ENCODE assay signal across 9 cellular contexts in the genomic region with DNA sequence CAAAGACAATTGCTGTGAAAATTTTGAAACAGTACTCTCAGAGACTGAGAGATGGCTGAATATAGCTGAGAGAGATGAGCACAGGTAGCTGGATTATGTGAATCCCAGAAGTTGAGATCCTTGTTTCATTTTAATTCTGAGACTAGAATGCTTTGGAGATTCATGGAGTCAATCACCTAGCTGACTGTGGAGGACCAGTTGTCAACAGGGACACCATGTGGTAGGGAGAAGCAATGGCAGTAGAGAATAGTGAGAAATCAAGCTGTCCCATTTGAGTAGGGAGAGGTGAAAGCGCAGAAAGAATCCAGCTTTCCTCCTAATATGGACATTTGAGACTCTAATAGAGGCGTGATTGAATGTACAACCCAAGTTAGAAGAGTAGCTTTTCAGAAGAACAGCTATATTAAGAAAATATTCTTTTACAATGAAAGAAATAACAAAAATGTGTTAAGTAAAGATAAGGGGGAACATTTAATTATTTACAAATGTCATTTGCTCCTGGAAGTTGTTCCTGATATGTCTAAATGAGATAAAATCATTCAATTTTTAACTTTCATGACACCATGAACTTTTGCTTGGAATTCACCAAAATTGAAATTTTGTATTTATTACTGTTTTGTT. TPM values are rescaled to one million over a fixed set of nuclear protein-coding genes. Genes with fewer than 3 reads are reported as not detected.
A peak's percentile ranks its signal among the peaks of the same experiment; 100 is the strongest.
DNase-seq lines count a peak whose midpoint lies in the region; ATAC-seq, FAIRE-seq and TF ChIP-seq lines count a peak whose summit lies in the region.
"Had no signal": no experiment of that assay in that cellular context is flagged by ENCODE, and none has a peak within 500 bp of the region (broad histone marks: within the 10 kb centered on the region; RNA-seq: fewer than 3 reads in every experiment).

No MANE protein-coding gene starts in this region.

- H3K4me3 Mint-ChIP-seq in Calu3 (ENCODE audit: low read depth, unreplicated experiment) (no peak overlapping the region), nephron (no peak overlapping the region)
- no peak overlapping the region for H3K4me3 Mint-ChIP-seq in activated T-helper 1 cell treated with anti-CD3 and anti-CD28 coated beads, Interleukin-12 subunit alpha, Interleukin-12 subunit beta, Interleukin-2, Interleukin-4 antibody, amounts not matched to agents 30 ng/mL and 10 ng/mL and 1 ng/mL, durations not matched to agents 14 hours and 24 hours and 36 hours
- H3K4me3 Mint-ChIP-seq: naive B cell had no signal

- ATAC-seq in GM19328 (IDR thresholded peaks at IDR 0.05; ENCODE audit: unreplicated experiment) (peak; percentile 55), HG03521 (IDR thresholded peaks at IDR 0.05; ENCODE audit: unreplicated experiment) (peak; percentile 58)

- H3K9me3 ChIP-seq in OCI-LY7 (ENCODE audit: low read length) (no peaks in the 10 kb centered on the region), endothelial cell of umbilical vein (replicated peaks; ENCODE audit: control insufficient read depth, insufficient read depth, low read length) (no peaks in the 10 kb centered on the region)

- H3K4me1 Mint-ChIP-seq in Calu3 (ENCODE audit: low read depth, unreplicated experiment) (peaks cover 23% of the 10 kb centered on the region), nephron (no peaks in the 10 kb centered on the region)
- no peaks in the 10 kb centered on the region for H3K4me1 Mint-ChIP-seq in activated T-helper 1 cell treated with anti-CD3 and anti-CD28 coated beads, Interleukin-12 subunit alpha, Interleukin-12 subunit beta, Interleukin-2, Interleukin-4 antibody, amounts not matched to agents 30 ng/mL and 10 ng/mL and 1 ng/mL, durations not matched to agents 14 hours and 24 hours and 36 hours (ENCODE audit: low read depth)
- H3K4me1 Mint-ChIP-seq: naive B cell had no signal

- H2AFZ ChIP-seq in OCI-LY7 (ENCODE audit: low read length) (no peak overlapping the region), endothelial cell of umbilical vein (ENCODE audit: low read depth, low read length) (peak overlapping the region; percentile 40)

- POLR2A ChIA-PET in OCI-LY7 (lab: Charles Lee) (interaction anchor here (0.6 kb wide), 1 partner anchor 20 kb away, joined by 3 read pairs; no protein-coding TSS in a partner anchor), endothelial cell of umbilical vein (lab: Charles Lee) (no interaction called here)

- H3K9me1 ChIP-seq in endothelial cell of umbilical vein (replicated peaks; ENCODE audit: control insufficient read depth, extremely low read depth, insufficient read depth, low read length): no peaks in the 10 kb centered on the region

- H3K9me2 ChIP-seq in OCI-LY7 (ENCODE audit: insufficient read depth, low read length): no peaks in the 10 kb centered on the region

- H3K4me1 ChIP-seq in OCI-LY7 (ENCODE audit: insufficient read depth, low read length, poor library complexity, severe bottlenecking): no peaks in the 10 kb centered on the region
- no peaks in the 10 kb centered on the region for H3K4me1 ChIP-seq in endothelial cell of umbilical vein (ENCODE audit: control insufficient read depth, extremely low read depth, insufficient read depth, low read length)

- peak; percentile 25 for TF ChIP-seq CTCF in Calu3 (IDR thresholded peaks at IDR 0.05; ENCODE audit: unreplicated experiment)
- TF ChIP-seq CTCF in OCI-LY7 (conservative IDR thresholded peaks at IDR 0.05; ENCODE audit: low read length): peak; percentile 65
- peak; percentile 72 to 77 for TF ChIP-seq CTCF in endothelial cell of umbilical vein (IDR thresholded peaks at IDR 0.05; ENCODE audit: extremely low read depth in 1 of 2, insufficient read depth in 1 of 2, low read depth in 1 of 2, low read length in 2 of 2)
- peak; percentile 73 to 78 (median 75) for TF ChIP-seq CTCF in nephron (IDR thresholded peaks at IDR 0.05; ENCODE audit: unreplicated experiment in 3 of 3)

- no peaks in the 10 kb centered on the region for H3K27me3 ChIP-seq in endothelial cell of umbilical vein (ENCODE audit: control insufficient read depth in 2 of 2, insufficient read depth in 2 of 2, low read length in 2 of 2)

- no peaks in the 10 kb centered on the region for H3K27me3 Mint-ChIP-seq in Calu3 (ENCODE audit: unreplicated experiment)
- H3K27me3 Mint-ChIP-seq in nephron (ENCODE audit: low read depth): no peaks in the 10 kb centered on the region
- H3K27me3 Mint-ChIP-seq in activated T-helper 1 cell treated with anti-CD3 and anti-CD28 coated beads, Interleukin-12 subunit alpha, Interleukin-12 subunit beta, Interleukin-2, Interleukin-4 antibody, amounts not matched to agents 30 ng/mL and 10 ng/mL and 1 ng/mL, durations not matched to agents 14 hours and 24 hours and 36 hours (ENCODE audit: insufficient read depth): no peaks in the 10 kb centered on the region
- H3K27me3 Mint-ChIP-seq: naive B cell had no signal

- intact Hi-C loops in Calu3 (cut with micrococcal nuclease; ENCODE audit: unreplicated experiment): loop anchor here (1.0 to 10.0 kb wide), 6 partner anchors 62 to 932 kb away; no protein-coding TSS in a partner anchor
- intact Hi-C loops in OCI-LY7 (cut with micrococcal nuclease; ENCODE audit: unreplicated experiment): no loop called here
- intact Hi-C loops in endothelial cell of umbilical vein (cut with micrococcal nuclease): loop anchor here (1.0 to 10.0 kb wide), 10 partner anchors 62 to 1091 kb away; a partner anchor contains a TSS
- intact Hi-C loops in activated T-helper 1 cell treated with anti-CD3 and anti-CD28 coated beads, Interleukin-12 subunit alpha, Interleukin-12 subunit beta, Interleukin-2, Interleukin-4 antibody, amounts not matched to agents 30 ng/mL and 10 ng/mL and 1 ng/mL, durations not matched to agents 14 hours and 24 hours and 36 hours (cut with micrococcal nuclease): no loop called here

- H3K9me3 Mint-ChIP-seq in Calu3 (ENCODE audit: low read depth, unreplicated experiment) (no peaks in the 10 kb centered on the region), nephron (no peaks in the 10 kb centered on the region)
- H3K9me3 Mint-ChIP-seq in activated T-helper 1 cell treated with anti-CD3 and anti-CD28 coated beads, Interleukin-12 subunit alpha, Interleukin-12 subunit beta, Interleukin-2, Interleukin-4 antibody, amounts not matched to agents 30 ng/mL and 10 ng/mL and 1 ng/mL, durations not matched to agents 14 hours and 24 hours and 36 hours: no peaks in the 10 kb centered on the region
- H3K9me3 Mint-ChIP-seq: naive B cell had no signal

- BruUV-seq in Calu3 (replicated peaks; lab: Mats Ljungman, UMichigan) (no TSS peak), OCI-LY7 (replicated peaks; lab: Mats Ljungman, UMichigan) (no TSS peak), endothelial cell of umbilical vein (replicated peaks; lab: Mats Ljungman, UMichigan) (no TSS peak)

- no peak overlapping the region for H3K4me2 ChIP-seq in OCI-LY7 (ENCODE audit: low read length)
- no peak overlapping the region for H3K4me2 ChIP-seq in endothelial cell of umbilical vein (ENCODE audit: insufficient read depth, low read length)

- H3K79me2 ChIP-seq in OCI-LY7 (ENCODE audit: insufficient read depth, low read depth, low read length) (no peaks in the 10 kb centered on the region), endothelial cell of umbilical vein (ENCODE audit: control insufficient read depth, insufficient read depth, low read length) (no peaks in the 10 kb centered on the region)

- H3K36me3 Mint-ChIP-seq in Calu3 (ENCODE audit: insufficient read depth, unreplicated experiment) (no peaks in the 10 kb centered on the region), nephron (ENCODE audit: low read depth) (no peaks in the 10 kb centered on the region)
- no peaks in the 10 kb centered on the region for H3K36me3 Mint-ChIP-seq in activated T-helper 1 cell treated with anti-CD3 and anti-CD28 coated beads, Interleukin-12 subunit alpha, Interleukin-12 subunit beta, Interleukin-2, Interleukin-4 antibody, amounts not matched to agents 30 ng/mL and 10 ng/mL and 1 ng/mL, durations not matched to agents 14 hours and 24 hours and 36 hours (ENCODE audit: low read depth)
- H3K36me3 Mint-ChIP-seq: naive B cell had no signal

- TF ChIP-seq POLR2A in endothelial cell of umbilical vein (IDR thresholded peaks at IDR 0.05; ENCODE audit: low read depth, low read length): no peak

- DNase-seq in Calu3 (peak; percentile 43), OCI-LY7 (ENCODE audit: low spot score) (peak; percentile 7), endothelial cell of umbilical vein (ENCODE audit: low read depth, low spot score) (peak; percentile 71)
- DNase-seq in activated T-helper 1 cell treated with anti-CD3 and anti-CD28 coated beads, Interleukin-12 subunit alpha, Interleukin-12 subunit beta, Interleukin-2, Interleukin-4 antibody, amounts not matched to agents 30 ng/mL and 10 ng/mL and 1 ng/mL, durations not matched to agents 14 hours and 24 hours and 36 hours (ENCODE audit: low spot score): no peak
- DNase-seq in activated CD4-positive, alpha-beta T cell treated with anti-CD3 and anti-CD28 coated beads for 4 hours: no peak
- DNase-seq: naive B cell had no signal

- no peaks in the 10 kb centered on the region for H4K20me1 ChIP-seq in OCI-LY7 (ENCODE audit: insufficient read depth, low read length)
- no peaks in the 10 kb centered on the region for H4K20me1 ChIP-seq in endothelial cell of umbilical vein (replicated peaks; ENCODE audit: control insufficient read depth, extremely low read depth, insufficient read depth, low read length)

- H3K4me3 ChIP-seq in OCI-LY7 (ENCODE audit: low read depth, low read length, poor library complexity, severe bottlenecking): no peak overlapping the region
- H3K4me3 ChIP-seq in endothelial cell of umbilical vein (replicated peaks in 1 of 3; ENCODE audit: insufficient read depth in 1 of 3, low read depth in 1 of 3, low read length in 3 of 3): no peak overlapping the region

- H3K9ac ChIP-seq in endothelial cell of umbilical vein (replicated peaks; ENCODE audit: extremely low read depth, insufficient read depth, low read length): no peak overlapping the region

- no peak overlapping the region for H3K27ac Mint-ChIP-seq in Calu3 (ENCODE audit: unreplicated experiment)
- H3K27ac Mint-ChIP-seq in nephron: no peak overlapping the region
- H3K27ac Mint-ChIP-seq in activated T-helper 1 cell treated with anti-CD3 and anti-CD28 coated beads, Interleukin-12 subunit alpha, Interleukin-12 subunit beta, Interleukin-2, Interleukin-4 antibody, amounts not matched to agents 30 ng/mL and 10 ng/mL and 1 ng/mL, durations not matched to agents 14 hours and 24 hours and 36 hours: no peak overlapping the region
- H3K27ac Mint-ChIP-seq: naive B cell had no signal

- H3K36me3 ChIP-seq in OCI-LY7 (ENCODE audit: insufficient read depth, low read length) (no peaks in the 10 kb centered on the region), endothelial cell of umbilical vein (ENCODE audit: control insufficient read depth in 2 of 2, extremely low read depth in 1 of 2, insufficient read depth in 2 of 2, low read length in 2 of 2) (no peaks in the 10 kb centered on the region)

- dilution Hi-C loops in endothelial cell of umbilical vein (cut with MboI; ENCODE audit: extremely low pct_ligation_motif_present, low sequenced_read_pairs): no loop called here

- no peak overlapping the region for H3K27ac ChIP-seq in OCI-LY7 (ENCODE audit: low read depth, low read length, poor library complexity, severe bottlenecking)
- H3K27ac ChIP-seq in endothelial cell of umbilical vein (ENCODE audit: insufficient read depth, low read depth, low read length): no peak overlapping the region

- peak; percentile 97 for FAIRE-seq in endothelial cell of umbilical vein (lab: Jason Lieb, UNC)

- CTCF ChIA-PET in Calu3 (lab: Charles Lee) (interaction anchor here (0.6 to 1.4 kb wide), 13 partner anchors 11 to 570 kb away, joined by 3 to 16 read pairs (median 4); a partner anchor contains a TSS), OCI-LY7 (lab: Charles Lee; ENCODE audit: unreplicated experiment) (interaction anchor here (0.9 kb wide), 1 partner anchor 11 kb away, joined by 3 read pairs; no protein-coding TSS in a partner anchor), endothelial cell of umbilical vein (lab: Charles Lee) (interaction anchor here (0.6 to 3.7 kb wide), 61 partner anchors 9 to 1641 kb away, joined by 3 to 210 read pairs (median 4); a partner anchor contains a TSS)

RNA-seq across cellular contexts. Expression of a gene that starts 30.3 kb away (rescaled TPM):
- total RNA-seq in Calu3 (2022) (7.6 and 9.1 TPM in 2 replicates), OCI-LY7 (2022) (not detected in 2 replicates), endothelial cell of umbilical vein (5.7 and 6.2 TPM in 2 replicates)
- not detected in 2 replicates for total RNA-seq in OCI-LY7 (2014; rRNA removed; shearing (Covaris generic))
- 3.6 and 3.8 TPM in 2 replicates for polyA plus RNA-seq in endothelial cell of umbilical vein
- polyA plus RNA-seq in endothelial cell of umbilical vein (2011; cell fraction: cytosol; rRNA removed): 3.6 and 4.1 TPM in 2 replicates
- 4.7 and 5.0 TPM in 2 replicates for polyA plus RNA-seq in endothelial cell of umbilical vein (2011; cell fraction: nucleus; rRNA removed)
- 2.0 and 4.2 TPM in 2 replicates for polyA plus RNA-seq in endothelial cell of umbilical vein (2012)
- polyA minus RNA-seq in endothelial cell of umbilical vein: 4.7 and 5.2 TPM in 2 replicates
- polyA minus RNA-seq in endothelial cell of umbilical vein (2011; cell fraction: cytosol; rRNA and poly(A)+ RNA removed): not detected
- 5.2 and 10.1 TPM in 2 replicates for polyA minus RNA-seq in endothelial cell of umbilical vein (2011; cell fraction: nucleus; rRNA and poly(A)+ RNA removed)
- total RNA-seq in activated T-helper 1 cell treated with anti-CD3 and anti-CD28 coated beads, Interleukin-12 subunit alpha, Interleukin-12 subunit beta, Interleukin-2, Interleukin-4 antibody, amounts not matched to agents 30 ng/mL and 10 ng/mL and 1 ng/mL, durations not matched to agents 14 hours and 24 hours and 36 hours: not detected in 2 replicates

Comparison
In these comparisons a context has a peak if more than half of its experiments do, and no peak if none do; other contexts are left out.
1. DNase-seq: peak in Calu3 (single experiment), OCI-LY7 (single experiment) and endothelial cell of umbilical vein (single experiment); none in activated T-helper 1 cell treated with anti-CD3 and anti-CD28 coated beads, Interleukin-12 subunit alpha, Interleukin-12 subunit beta, Interleukin-2, Interleukin-4 antibody, amounts not matched to agents 30 ng/mL and 10 ng/mL and 1 ng/mL, durations not matched to agents 14 hours and 24 hours and 36 hours (single experiment) and activated CD4-positive, alpha-beta T cell treated with anti-CD3 and anti-CD28 coated beads for 4 hours (0 of 2).
2. CTCF ChIP-seq: peak in every context shown above with its lines; median percentile 75 in nephron; 74 in endothelial cell of umbilical vein; 65 in OCI-LY7; 25 in Calu3.
3. intact Hi-C loops: an anchor here in Calu3 (1.0 to 10.0 kb wide) and endothelial cell of umbilical vein (1.0 to 10.0 kb wide); none called in OCI-LY7 and activated T-helper 1 cell treated with anti-CD3 and anti-CD28 coated beads, Interleukin-12 subunit alpha, Interleukin-12 subunit beta, Interleukin-2, Interleukin-4 antibody, amounts not matched to agents 30 ng/mL and 10 ng/mL and 1 ng/mL, durations not matched to agents 14 hours and 24 hours and 36 hours.